In the genomic region with DNA sequence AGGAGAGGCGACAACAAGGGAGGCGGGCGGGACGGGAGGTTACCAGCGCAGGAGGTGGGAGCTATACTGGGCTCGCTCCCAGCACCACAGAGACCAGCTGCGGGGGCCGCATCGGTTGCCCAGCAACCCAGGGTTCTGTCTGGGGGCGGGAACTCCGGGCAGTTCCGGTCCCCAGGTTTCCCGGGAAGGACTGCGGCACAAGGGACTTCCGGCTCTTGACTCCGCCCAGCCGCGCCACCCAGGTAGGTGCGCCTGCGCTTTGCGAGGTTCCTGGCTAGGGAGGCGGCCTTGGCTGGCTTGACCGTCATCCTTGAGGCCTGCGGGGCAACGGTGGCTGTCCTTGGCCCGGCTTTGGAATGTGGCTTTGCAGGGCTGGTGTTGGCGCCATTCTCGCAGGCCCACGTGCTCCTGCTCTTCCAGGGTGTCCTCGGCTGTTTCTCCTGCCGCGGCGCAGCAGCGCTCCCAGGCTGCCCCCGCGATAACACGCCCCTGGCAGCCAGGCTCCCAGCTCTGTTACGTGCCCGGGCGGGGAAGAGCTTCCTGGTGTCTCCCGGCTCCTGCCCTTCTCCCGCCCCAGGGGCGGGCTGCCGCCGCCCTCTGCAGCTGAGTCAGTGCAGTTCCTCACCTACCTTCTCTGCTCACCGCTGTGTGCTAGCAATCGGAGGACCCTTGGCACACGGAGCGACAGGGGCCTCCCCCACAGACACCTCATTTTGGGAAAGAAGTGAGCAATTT, we compare ENCODE assay signal across 8 cellular contexts. TPM values are rescaled to one million over a fixed set of nuclear protein-coding genes. Genes with fewer than 3 reads are reported as not detected.
DNase-seq lines count a peak whose midpoint lies in the region; ATAC-seq, FAIRE-seq and TF ChIP-seq lines count a peak whose summit lies in the region.

A gene with protein sequence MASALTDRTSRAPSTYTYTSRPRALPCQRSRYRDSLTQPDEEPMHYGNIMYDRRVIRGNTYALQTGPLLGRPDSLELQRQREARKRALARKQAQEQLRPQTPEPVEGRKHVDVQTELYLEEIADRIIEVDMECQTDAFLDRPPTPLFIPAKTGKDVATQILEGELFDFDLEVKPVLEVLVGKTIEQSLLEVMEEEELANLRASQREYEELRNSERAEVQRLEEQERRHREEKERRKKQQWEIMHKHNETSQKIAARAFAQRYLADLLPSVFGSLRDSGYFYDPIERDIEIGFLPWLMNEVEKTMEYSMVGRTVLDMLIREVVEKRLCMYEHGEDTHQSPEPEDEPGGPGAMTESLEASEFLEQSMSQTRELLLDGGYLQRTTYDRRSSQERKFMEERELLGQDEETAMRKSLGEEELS (minus strand): TSS at position 534 of the 735 bp plus-strand sequence. CDS start 652 bp downstream, outside the sequence.

- no peaks in the 10 kb centered on the region for H3K36me3 ChIP-seq in astrocyte (ENCODE audit: insufficient read depth, low read length)
- no peaks in the 10 kb centered on the region for H3K36me3 ChIP-seq in vagina

- H3K9me3 Mint-ChIP-seq in astrocyte (ENCODE audit: unreplicated experiment): peaks cover 1% of the 10 kb centered on the region

- no peaks in the 10 kb centered on the region for H3K9me3 ChIP-seq in astrocyte (ENCODE audit: insufficient read depth, low read depth, low read length)
- H3K9me3 ChIP-seq in vagina: no peaks in the 10 kb centered on the region

- no peaks in the 10 kb centered on the region for H3K36me3 Mint-ChIP-seq in astrocyte (ENCODE audit: low read depth, unreplicated experiment)

- DNase-seq in NCI-H187 (lab: John Stamatoyannopoulos, UW) (peak; percentile 90 to 92), T-helper 2 cell (peak; percentile 72 to 91 (median 83)), astrocyte (ENCODE audit: low read depth) (peak; percentile 87), hepatic stellate cell (ENCODE audit: low spot score) (peak; percentile 97), putamen (ENCODE audit: low spot score) (peak; percentile 88), vagina (ENCODE audit: extremely low spot score in 2 of 2) (peak in 1 of 2 donors; percentile 94)

- TF ChIP-seq POLR2A in vagina (IDR thresholded peaks at IDR 0.05): peak in 1 of 2 donors; percentile 31

- no peak for TF ChIP-seq CTCF in astrocyte (IDR thresholded peaks at IDR 0.05; ENCODE audit: insufficient read depth, low read depth, low read length)
- TF ChIP-seq CTCF in vagina (IDR thresholded peaks at IDR 0.05): peak in 2 of 3 experiments; percentile 1 to 49

- H3K27ac ChIP-seq in astrocyte (ENCODE audit: low read depth, low read length): peak within 1 kb of the TSS; percentile 69
- H3K27ac ChIP-seq in vagina: peak within 1 kb of the TSS; percentile 84

- no peaks in the 10 kb centered on the region for H4K20me1 ChIP-seq in astrocyte (ENCODE audit: insufficient read depth, low read length)

- peaks cover 4% of the 10 kb centered on the region for H3K79me2 ChIP-seq in astrocyte (ENCODE audit: insufficient read depth, low read length)

- H3K27ac Mint-ChIP-seq in astrocyte (ENCODE audit: unreplicated experiment): peak within 1 kb of the TSS; percentile 98

- peak within 1 kb of the TSS; percentile 70 for H3K4me3 ChIP-seq in astrocyte (ENCODE audit: insufficient read depth, low read depth, low read length)
- peak within 1 kb of the TSS; percentile 55 to 75 for H3K4me3 ChIP-seq in vagina

- intact Hi-C loops in vagina (cut with DNase I): loop anchor here (10.0 kb wide), 1 partner anchor 295 kb away; no protein-coding TSS in a partner anchor

- H3K9ac ChIP-seq in astrocyte (ENCODE audit: low read length): peak within 1 kb of the TSS; percentile 80

- H3K27me3 ChIP-seq in astrocyte (ENCODE audit: insufficient read depth, low read length): no peaks in the 10 kb centered on the region
- H3K27me3 ChIP-seq in vagina: no peaks in the 10 kb centered on the region

- no peak for FAIRE-seq in astrocyte (lab: Jason Lieb, UNC)

- peaks cover 27% of the 10 kb centered on the region for H3K4me1 Mint-ChIP-seq in astrocyte (ENCODE audit: low read depth, unreplicated experiment)

- peak within 1 kb of the TSS; percentile 90 for H2AFZ ChIP-seq in astrocyte (ENCODE audit: low read depth, low read length)

- H3K4me1 ChIP-seq in astrocyte (ENCODE audit: insufficient read depth, low read length) (peaks cover 12% of the 10 kb centered on the region), vagina (peaks cover 20% of the 10 kb centered on the region)

- ATAC-seq in GM18502 (IDR thresholded peaks at IDR 0.05; ENCODE audit: poor library complexity, unreplicated experiment) (peak; percentile 93), HG02943 (IDR thresholded peaks at IDR 0.05; ENCODE audit: low read depth, unreplicated experiment) (peak; percentile 92)

- peak within 1 kb of the TSS; percentile 99 for H3K4me3 Mint-ChIP-seq in astrocyte (ENCODE audit: unreplicated experiment)

- no peaks in the 10 kb centered on the region for H3K27me3 Mint-ChIP-seq in astrocyte (ENCODE audit: low read depth, unreplicated experiment)

- peak within 1 kb of the TSS; percentile 95 for H3K4me2 ChIP-seq in astrocyte (ENCODE audit: low read length)

RNA-seq across cellular contexts. Expression of the gene that starts here (rescaled TPM):
- total RNA-seq in astrocyte: 10.2 and 10.5 TPM in 2 replicates
- 14.5 TPM for total RNA-seq in vagina
